Comparison of ENCODE assay signal across 1 cellular context in the genomic region with DNA sequence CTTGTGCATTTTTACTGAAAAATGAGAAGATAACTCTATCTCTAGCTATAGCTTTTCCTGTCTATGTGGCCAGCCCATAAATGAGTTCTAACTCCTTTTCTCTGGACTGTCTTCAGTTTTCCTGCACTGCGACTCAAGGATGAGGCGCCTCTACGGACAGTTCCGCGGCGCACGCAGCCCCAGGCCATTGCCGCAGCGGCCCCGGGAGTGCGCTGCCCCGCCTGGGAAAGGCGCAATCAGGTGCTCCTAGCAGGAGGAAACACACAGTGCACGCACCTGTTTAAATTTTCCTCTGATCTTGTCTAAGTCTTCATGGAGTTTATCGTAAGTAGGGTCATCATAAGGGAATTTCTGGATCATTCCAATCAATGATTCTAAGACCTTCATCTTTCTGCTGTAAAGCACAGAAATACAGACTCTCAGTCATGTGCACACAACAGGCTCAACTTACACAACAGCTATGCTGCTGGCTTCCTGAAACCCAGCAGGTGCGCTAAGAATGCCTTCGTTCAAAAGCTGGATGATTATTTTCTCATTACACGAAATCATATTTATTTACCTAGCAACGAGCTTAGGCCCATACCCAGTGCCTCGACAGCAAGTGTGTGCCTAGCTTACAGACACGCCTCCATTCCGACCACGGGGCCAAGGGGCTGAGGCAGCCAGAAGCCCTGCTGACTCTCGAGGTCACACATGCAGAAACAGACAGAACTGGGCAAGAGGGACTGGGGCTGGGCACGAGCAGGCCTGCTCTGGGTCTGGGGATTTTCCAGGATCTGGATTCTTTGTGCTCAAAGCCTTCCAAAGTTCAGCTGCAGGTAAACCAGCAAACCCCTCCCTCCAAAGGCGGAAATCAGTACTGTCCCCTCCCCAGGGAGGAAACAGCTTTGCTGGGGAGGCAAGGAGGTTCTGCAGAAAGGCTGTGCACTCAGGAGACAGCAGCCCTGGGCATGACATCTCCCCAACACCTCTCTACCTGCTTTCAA.
TF ChIP-seq lines count a peak whose summit lies in the region.

No MANE protein-coding gene starts in this region.

TF ChIP-seq in IMR-90, 13 proteins besides CTCF, POLR2A, EP300 and RAD21:
- TF ChIP-seq RCOR1 (IDR thresholded peaks at IDR 0.05; ENCODE audit: insufficient replicate concordance, low read length): no peak
- no peak for TF ChIP-seq CEBPB (IDR thresholded peaks at IDR 0.05; ENCODE audit: low read depth, low read length)
- no peak for TF ChIP-seq MAZ (IDR thresholded peaks at IDR 0.05; ENCODE audit: borderline replicate concordance, low read depth, low read length)
- TF ChIP-seq, protein P1, sequence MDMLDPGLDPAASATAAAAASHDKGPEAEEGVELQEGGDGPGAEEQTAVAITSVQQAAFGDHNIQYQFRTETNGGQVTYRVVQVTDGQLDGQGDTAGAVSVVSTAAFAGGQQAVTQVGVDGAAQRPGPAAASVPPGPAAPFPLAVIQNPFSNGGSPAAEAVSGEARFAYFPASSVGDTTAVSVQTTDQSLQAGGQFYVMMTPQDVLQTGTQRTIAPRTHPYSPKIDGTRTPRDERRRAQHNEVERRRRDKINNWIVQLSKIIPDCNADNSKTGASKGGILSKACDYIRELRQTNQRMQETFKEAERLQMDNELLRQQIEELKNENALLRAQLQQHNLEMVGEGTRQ (IDR thresholded peaks at IDR 0.05; ENCODE audit: low read depth, low read length): no peak
- TF ChIP-seq BHLHE40 (IDR thresholded peaks at IDR 0.05; ENCODE audit: low read depth, low read length): no peak
